21 cellular contexts compared by ENCODE assay signal in the genomic region with DNA sequence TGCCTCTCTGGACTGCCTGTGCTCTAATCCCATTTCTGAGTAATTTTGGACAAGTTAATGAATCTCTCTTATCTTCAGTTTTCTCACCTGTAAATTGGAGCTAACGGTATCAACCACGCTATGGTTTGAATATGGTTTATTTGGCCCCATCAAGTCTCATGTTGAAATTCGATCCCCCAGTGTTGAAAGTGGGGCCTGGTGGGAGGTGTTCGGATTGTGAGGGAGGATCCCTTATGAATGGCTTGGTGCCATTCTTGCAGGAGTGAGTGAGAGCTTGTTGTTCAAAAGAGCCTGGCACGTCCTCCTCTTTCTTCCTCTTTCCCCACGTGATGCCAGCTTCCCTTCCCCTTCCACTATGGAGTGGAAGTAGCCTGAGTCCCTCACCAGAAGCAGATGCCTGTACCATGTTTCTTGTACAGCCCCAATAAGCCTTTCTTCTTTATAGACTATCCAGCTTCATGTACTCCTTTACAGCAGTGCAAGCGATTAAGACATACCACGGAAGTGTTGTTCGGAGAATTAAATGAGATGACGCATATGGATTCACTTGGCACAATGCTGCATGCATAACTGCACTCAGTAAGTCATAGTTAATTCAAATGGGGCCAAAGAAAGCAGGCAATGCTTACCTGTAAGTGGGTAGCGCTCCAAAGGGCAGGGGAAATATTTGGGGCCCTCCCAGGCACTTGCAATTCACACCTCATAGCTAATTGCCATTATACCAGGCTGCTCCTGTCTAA. TPM values are rescaled to one million over a fixed set of nuclear protein-coding genes. Genes with fewer than 3 reads are reported as not detected.
DNase-seq lines count a peak whose midpoint lies in the region; ATAC-seq and TF ChIP-seq lines count a peak whose summit lies in the region.
"Had no signal": no experiment of that assay in that cellular context is flagged by ENCODE, and none has a peak within 500 bp of the region (broad histone marks: within the 10 kb centered on the region; RNA-seq: fewer than 3 reads in every experiment).

No MANE protein-coding gene starts in this region.

- no peak for TF ChIP-seq CTCF in AG10803 (conservative IDR thresholded peaks at IDR 0.05; ENCODE audit: low read length)
- TF ChIP-seq CTCF in fibroblast of pulmonary artery (IDR thresholded peaks at IDR 0.05; ENCODE audit: low read length, missing control alignments): no peak
- no peak for TF ChIP-seq CTCF in CD14-positive monocyte (IDR thresholded peaks at IDR 0.05)

- no peaks in the 10 kb centered on the region for H3K9me3 Mint-ChIP-seq in CD14-positive monocyte
- H3K9me3 Mint-ChIP-seq: CD8-positive, alpha-beta T cell; nephron had no signal

- no peak overlapping the region for H3K4me3 Mint-ChIP-seq in CD14-positive monocyte
- H3K4me3 Mint-ChIP-seq: CD8-positive, alpha-beta T cell; nephron had no signal

- peak; percentile 59 for DNase-seq in AG10803 (ENCODE audit: low read depth)
- DNase-seq in HT1080 (ENCODE audit: low read depth): peak; percentile 67
- DNase-seq in amniotic epithelial cell (ENCODE audit: low read depth): peak; percentile 68
- DNase-seq in fibroblast of pulmonary artery (ENCODE audit: low read depth): peak; percentile 91
- no peak for DNase-seq in CD14-positive monocyte (ENCODE audit: low spot score)
- no peak for DNase-seq in T-helper 2 cell
- DNase-seq: activated CD4-positive, alpha-beta T cell treated with anti-CD3 and anti-CD28 coated beads for 48 hours; activated effector memory CD4-positive, alpha-beta T cell treated with anti-CD3 and anti-CD28 coated beads, Interleukin-2, amount 50 U/mL, for 16 hours; caudate nucleus; CD8-positive, alpha-beta T cell; left cardiac atrium; midbrain; NCI-H1092 treated with DMSO at 0.1 percent for 48 hours; NCI-H2107; NCI-H524; Right ventricle myocardium superior; SW 1271 had no signal

- H3K4me3 ChIP-seq in AG10803 (ENCODE audit: low read length) (no peak overlapping the region), fibroblast of pulmonary artery (replicated peaks; ENCODE audit: low read depth, low read length) (no peak overlapping the region)
- H3K4me3 ChIP-seq: gastroesophageal sphincter had no signal

- H3K27ac Mint-ChIP-seq in CD14-positive monocyte: peak overlapping the region in 1 of 7 donors; percentile 7
- H3K27ac Mint-ChIP-seq: CD8-positive, alpha-beta T cell had no signal

- H3K36me3 Mint-ChIP-seq in CD14-positive monocyte: no peaks in the 10 kb centered on the region
- H3K36me3 Mint-ChIP-seq: CD8-positive, alpha-beta T cell had no signal

- intact Hi-C loops in CD14-positive monocyte (cut with micrococcal nuclease): no loop called here

- peaks cover 6 to 19% (median 7%) of the 10 kb centered on the region in 3 donors for H3K27me3 Mint-ChIP-seq in CD14-positive monocyte (ENCODE audit: low read depth in 3 of 3)

- peaks cover 2% of the 10 kb centered on the region for H3K4me1 Mint-ChIP-seq in CD14-positive monocyte

- ATAC-seq in GM18505 (IDR thresholded peaks at IDR 0.05; ENCODE audit: unreplicated experiment) (no peak), GM18858 (IDR thresholded peaks at IDR 0.05; ENCODE audit: unreplicated experiment) (no peak)
- ATAC-seq: CD8-positive, alpha-beta T cell; gastroesophageal sphincter had no signal

- no peak for TF ChIP-seq POLR2A in GM18505 (IDR thresholded peaks at IDR 0.05; ENCODE audit: borderline replicate concordance, extremely low read depth, insufficient read depth, insufficient read length)

RNA-seq across cellular contexts. Expression of gene ADRA1B, which starts 7.9 kb away (rescaled TPM):
- 0.27 and 1.1 TPM in 2 replicates for total RNA-seq in HT1080 (2014; rRNA removed; shearing (Covaris generic))
- polyA plus RNA-seq in HT1080 (2015; cell fraction: cytosol; rRNA removed): 0.31 and 0.33 TPM in 2 replicates
- 0.49 and 0.90 TPM in 2 replicates for polyA plus RNA-seq in HT1080 (2015; cell fraction: nucleus; rRNA removed)
- not detected for polyA plus RNA-seq in CD14-positive monocyte
- total RNA-seq: CD8-positive, alpha-beta T cell had no signal

Comparison
In these comparisons a context has a peak if more than half of its experiments do, and no peak if none do; other contexts are left out.
1. DNase-seq: peak in AG10803 (single experiment), HT1080 (single experiment), amniotic epithelial cell (single experiment) and fibroblast of pulmonary artery (single experiment); none in CD14-positive monocyte (single experiment) and T-helper 2 cell (0 of 5).